9 cellular contexts compared by ENCODE assay signal in the genomic region with DNA sequence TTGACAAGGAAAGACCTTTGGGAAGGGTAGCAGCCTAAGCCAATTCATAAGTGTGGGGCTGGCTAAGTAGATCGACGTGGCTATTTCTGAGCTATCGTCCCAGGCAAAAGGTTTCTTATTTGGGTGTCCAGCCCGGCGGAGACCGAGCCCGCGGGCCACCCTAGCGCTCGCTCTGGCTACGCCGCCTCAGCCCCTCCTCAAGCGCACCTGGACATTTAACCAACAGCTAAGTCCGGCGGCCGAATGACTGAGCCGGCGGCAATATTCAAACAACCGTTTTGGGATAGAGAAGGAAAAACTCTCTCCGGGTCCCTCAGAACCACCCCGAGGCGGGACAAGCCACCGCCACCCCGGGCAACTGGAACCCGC. TPM values are rescaled to one million over a fixed set of nuclear protein-coding genes. Genes with fewer than 3 reads are reported as not detected.
DNase-seq lines count a peak whose midpoint lies in the region; ATAC-seq and TF ChIP-seq lines count a peak whose summit lies in the region.
"Had no signal": no experiment of that assay in that cellular context is flagged by ENCODE, and none has a peak within 500 bp of the region (broad histone marks: within the 10 kb centered on the region; RNA-seq: fewer than 3 reads in every experiment).

No MANE protein-coding gene starts in this region.

- no peak for TF ChIP-seq CTCF in WTC11 (IDR thresholded peaks at IDR 0.05)
- TF ChIP-seq CTCF in neutrophil (IDR thresholded peaks at IDR 0.05): no peak

- no peaks in the 10 kb centered on the region for H3K9me3 Mint-ChIP-seq in WTC11

- H3K36me3 Mint-ChIP-seq in WTC11: no peaks in the 10 kb centered on the region

- H3K27me3 ChIP-seq in neutrophil: no peaks in the 10 kb centered on the region

- no peaks in the 10 kb centered on the region for H3K9me3 ChIP-seq in neutrophil

- H3K4me1 Mint-ChIP-seq in WTC11: peaks cover 15% of the 10 kb centered on the region

- peak overlapping the region; percentile 81 to 85 for H3K4me3 ChIP-seq in neutrophil (ENCODE audit: low read depth in 1 of 2, low read length in 1 of 2)

- H3K36me3 ChIP-seq in neutrophil: no peaks in the 10 kb centered on the region

- ATAC-seq in GM19463 (IDR thresholded peaks at IDR 0.05; ENCODE audit: unreplicated experiment) (peak; percentile 20), HG03460 (IDR thresholded peaks at IDR 0.05; ENCODE audit: unreplicated experiment) (peak; percentile 23), WTC11 (peak; percentile 43)

- POLR2A ChIA-PET in WTC11 (lab: Charles Lee): interaction anchor here (0.6 to 1.7 kb wide), 7 partner anchors 33 to 268 kb away, joined by 3 to 8 read pairs (median 4); partner anchors contain the start of gene EIF4G2

- H3K27ac ChIP-seq in neutrophil: peak overlapping the region; percentile 94

- no peak overlapping the region for H3K27ac Mint-ChIP-seq in WTC11

- CTCF ChIA-PET in WTC11 (lab: Charles Lee): interaction anchor here (0.6 to 2.0 kb wide), 59 partner anchors 8 to 245 kb away, joined by 3 to 15 read pairs (median 4); partner anchors contain the start of genes ADM, AMPD3, CTR9 and IRAG1

- H3K4me3 Mint-ChIP-seq in WTC11: peak overlapping the region; percentile 87

- DNase-seq in COR-L47 (lab: John Stamatoyannopoulos, UW): peak; percentile 40
- DNase-seq in WTC11 (ENCODE audit: low spot score): peak; percentile 43
- DNase-seq in glomerular visceral epithelial cell (ENCODE audit: extremely low spot score): peak; percentile 36
- no peak for DNase-seq in GDM1 (lab: John Stamatoyannopoulos, UW)
- DNase-seq in cerebellar nuclear complex (lab: John Stamatoyannopoulos, UW): no peak

- peaks cover 12% of the 10 kb centered on the region for H3K27me3 Mint-ChIP-seq in WTC11 (ENCODE audit: low read depth)

- peaks cover 49 to 60% of the 10 kb centered on the region in 2 experiments for H3K4me1 ChIP-seq in neutrophil (ENCODE audit: control insufficient read depth in 1 of 2, insufficient read depth in 1 of 2, low read depth in 1 of 2, low read length in 1 of 2)

TF ChIP-seq in WTC11, 78 proteins besides CTCF, POLR2A, EP300 and RAD21:
- TF ChIP-seq NFYB (CRISPR knock-in tag; conservative IDR thresholded peaks at IDR 0.05; ENCODE audit: low read depth) (no peak), FOXP1 (CRISPR knock-in tag; IDR thresholded peaks at IDR 0.05; ENCODE audit: borderline replicate concordance) (no peak), GRHL2 (CRISPR knock-in tag; IDR thresholded peaks at IDR 0.05; ENCODE audit: insufficient replicate concordance, severe bottlenecking) (no peak), GTF2I (CRISPR knock-in tag; conservative IDR thresholded peaks at IDR 0.05) (no peak), JAZF1 (CRISPR knock-in tag; IDR thresholded peaks at IDR 0.05) (no peak)
- TF ChIP-seq, protein P1, sequence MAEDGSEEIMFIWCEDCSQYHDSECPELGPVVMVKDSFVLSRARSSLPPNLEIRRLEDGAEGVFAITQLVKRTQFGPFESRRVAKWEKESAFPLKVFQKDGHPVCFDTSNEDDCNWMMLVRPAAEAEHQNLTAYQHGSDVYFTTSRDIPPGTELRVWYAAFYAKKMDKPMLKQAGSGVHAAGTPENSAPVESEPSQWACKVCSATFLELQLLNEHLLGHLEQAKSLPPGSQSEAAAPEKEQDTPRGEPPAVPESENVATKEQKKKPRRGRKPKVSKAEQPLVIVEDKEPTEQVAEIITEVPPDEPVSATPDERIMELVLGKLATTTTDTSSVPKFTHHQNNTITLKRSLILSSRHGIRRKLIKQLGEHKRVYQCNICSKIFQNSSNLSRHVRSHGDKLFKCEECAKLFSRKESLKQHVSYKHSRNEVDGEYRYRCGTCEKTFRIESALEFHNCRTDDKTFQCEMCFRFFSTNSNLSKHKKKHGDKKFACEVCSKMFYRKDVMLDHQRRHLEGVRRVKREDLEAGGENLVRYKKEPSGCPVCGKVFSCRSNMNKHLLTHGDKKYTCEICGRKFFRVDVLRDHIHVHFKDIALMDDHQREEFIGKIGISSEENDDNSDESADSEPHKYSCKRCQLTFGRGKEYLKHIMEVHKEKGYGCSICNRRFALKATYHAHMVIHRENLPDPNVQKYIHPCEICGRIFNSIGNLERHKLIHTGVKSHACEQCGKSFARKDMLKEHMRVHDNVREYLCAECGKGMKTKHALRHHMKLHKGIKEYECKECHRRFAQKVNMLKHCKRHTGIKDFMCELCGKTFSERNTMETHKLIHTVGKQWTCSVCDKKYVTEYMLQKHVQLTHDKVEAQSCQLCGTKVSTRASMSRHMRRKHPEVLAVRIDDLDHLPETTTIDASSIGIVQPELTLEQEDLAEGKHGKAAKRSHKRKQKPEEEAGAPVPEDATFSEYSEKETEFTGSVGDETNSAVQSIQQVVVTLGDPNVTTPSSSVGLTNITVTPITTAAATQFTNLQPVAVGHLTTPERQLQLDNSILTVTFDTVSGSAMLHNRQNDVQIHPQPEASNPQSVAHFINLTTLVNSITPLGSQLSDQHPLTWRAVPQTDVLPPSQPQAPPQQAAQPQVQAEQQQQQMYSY (CRISPR knock-in tag; IDR thresholded peaks at IDR 0.05): no peak
TF ChIP-seq in WTC11: peak in this region for 0.

RNA-seq across cellular contexts. Expression of gene RNF141, which starts 0.5 kb away (rescaled TPM):
- 23.2 to 24.8 TPM (median 23.9 TPM) in 3 replicates for total RNA-seq in WTC11 (2021)

RNA-seq across cellular contexts. Expression of gene LYVE1, which starts 27.9 kb away (rescaled TPM):
- 0.24 to 0.37 TPM (median 0.32 TPM) in 3 replicates for total RNA-seq in WTC11 (2021)
- total RNA-seq: T-helper 1 cell treated with Interleukin-12 subunit alpha and Interleukin-12 subunit beta and Interleukin-4 antibody, amounts not matched to agents 30 ng/mL and 1 ng/mL, for 36 hours had no signal

Comparison
In these comparisons a context has a peak if more than half of its experiments do, and no peak if none do; other contexts are left out.
1. DNase-seq: peak in COR-L47 (single experiment), WTC11 (single experiment) and glomerular visceral epithelial cell (single experiment); none in GDM1 (single experiment) and cerebellar nuclear complex (0 of 2).
2. Peak in every context shown above with its lines, with median percentiles within 50 percentile points of each other: ATAC-seq.